In the genomic region with DNA sequence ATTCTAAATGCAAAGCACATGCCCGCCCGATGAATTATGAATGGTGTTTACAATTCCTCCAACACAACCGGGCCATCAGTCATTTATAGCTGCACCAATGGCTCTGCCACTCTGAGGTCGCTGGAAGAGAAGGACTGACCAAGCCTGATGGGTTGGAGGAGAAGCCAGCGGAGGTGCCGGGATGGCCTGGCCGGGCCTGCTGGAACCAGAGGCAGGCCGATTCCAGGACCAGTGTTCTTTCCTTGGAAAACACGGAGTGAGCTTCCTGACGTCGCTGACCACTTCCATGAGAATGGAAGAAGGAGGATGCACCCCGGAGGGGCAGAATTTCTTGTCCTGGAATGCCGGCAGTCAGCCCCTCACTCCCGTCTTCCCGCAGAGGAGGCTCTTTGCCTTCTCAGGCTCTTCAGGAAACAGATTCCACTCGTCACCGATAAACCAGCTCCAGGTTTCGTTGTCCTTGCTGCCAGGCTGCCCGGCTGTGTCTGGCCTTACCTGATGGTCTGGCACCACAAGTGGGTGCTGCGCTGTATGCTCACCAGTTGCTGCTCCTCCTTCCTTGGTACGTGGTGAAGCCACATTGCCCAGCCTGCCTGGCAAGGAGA, we compare ENCODE assay signal across 1 cellular context.
A peak's percentile ranks its signal among the peaks of the same experiment; 100 is the strongest.
TF ChIP-seq lines count a peak whose summit lies in the region.

No MANE protein-coding gene starts in this region.

TF ChIP-seq in K562, 482 proteins besides CTCF, POLR2A, EP300 and RAD21:
- no peak for TF ChIP-seq MYC (IDR thresholded peaks at IDR 0.05; ENCODE audit: low read depth, low read length)
- TF ChIP-seq MYC (CRISPR knock-in tag; IDR thresholded peaks at IDR 0.05; ENCODE audit: borderline replicate concordance, low read depth): 0 out of 2 replicates have a peak, but pooled peaks have one; percentile 25
- no peak for TF ChIP-seq CBFA2T3 (IDR thresholded peaks at IDR 0.05)
- no peak for TF ChIP-seq CEBPB (tag; IDR thresholded peaks at IDR 0.05)
- TF ChIP-seq PYGO2 (tag; IDR thresholded peaks at IDR 0.05): no peak
